Comparison of ENCODE assay signal across 8 cellular contexts in the genomic region with DNA sequence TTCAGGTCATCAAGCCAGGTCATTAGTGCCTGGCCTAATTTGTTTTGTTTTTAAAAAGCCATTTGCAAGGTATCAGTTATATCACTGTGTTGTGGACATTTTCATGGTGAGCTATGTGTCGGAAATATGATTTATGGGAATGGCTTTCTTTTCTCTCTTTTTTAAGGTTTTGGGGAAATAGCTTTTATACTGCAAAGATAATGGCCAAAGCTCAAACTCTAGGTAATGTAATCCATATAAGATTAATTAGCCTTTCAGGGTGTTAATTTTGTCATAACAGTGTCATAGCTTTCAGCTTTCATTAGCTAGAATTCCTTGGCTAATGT. TPM values are rescaled to one million over a fixed set of nuclear protein-coding genes. Genes with fewer than 3 reads are reported as not detected.
DNase-seq lines count a peak whose midpoint lies in the region; ATAC-seq and TF ChIP-seq lines count a peak whose summit lies in the region.

No MANE protein-coding gene starts in this region.

- H3K9me3 Mint-ChIP-seq in GM23338, result no peaks in the 10 kb centered on the region

- no peaks in the 10 kb centered on the region for H3F3A ChIP-seq in GM23338 (replicated peaks; ENCODE audit: low read depth)

- H3K4me3 ChIP-seq in BLaER1, result peak overlapping the region; percentile 68
- H3K4me3 ChIP-seq in NB4 (ENCODE audit: low read depth, low read length), result peak overlapping the region; percentile 67
- peak overlapping the region; percentile 65 to 67 for H3K4me3 ChIP-seq in duodenal mucosa (ENCODE audit: low read depth in 1 of 2, low read length in 2 of 2)
- peak overlapping the region; percentile 55 for H3K4me3 ChIP-seq in osteoblast (ENCODE audit: insufficient read depth, low read length)
- no peak overlapping the region for H3K4me3 ChIP-seq in GM23338

- no peak for TF ChIP-seq POLR2A in NB4 (IDR thresholded peaks at IDR 0.05; ENCODE audit: extremely low read depth, insufficient read length)

- H3K27ac Mint-ChIP-seq in GM23338, result no peak overlapping the region

- H3K4me1 ChIP-seq in BLaER1 (peaks cover 88% of the 10 kb centered on the region), duodenal mucosa (ENCODE audit: control insufficient read depth in 1 of 2, insufficient read depth in 2 of 2, low read length in 2 of 2) (peaks cover 27 to 29% of the 10 kb centered on the region in 2 donors), osteoblast (ENCODE audit: insufficient read depth, low read length) (peaks cover 48% of the 10 kb centered on the region), GM23338 (ENCODE audit: insufficient read depth) (peaks cover 25% of the 10 kb centered on the region)

- no peak for TF ChIP-seq CTCF in NB4 (IDR thresholded peaks at IDR 0.05; ENCODE audit: low read depth, low read length)
- no peak for TF ChIP-seq CTCF in osteoblast (IDR thresholded peaks at IDR 0.05; ENCODE audit: extremely low read depth, low read depth, low read length)
- TF ChIP-seq CTCF in GM13976 (IDR thresholded peaks at IDR 0.05; ENCODE audit: borderline replicate concordance, control extremely low read depth, extremely low read depth, insufficient read depth, missing control alignments), result no peak
- TF ChIP-seq CTCF in GM23338 (conservative IDR thresholded peaks at IDR 0.05; ENCODE audit: low read depth in 2 of 2), result no peak

- peaks cover 2% of the 10 kb centered on the region for H3K27me3 Mint-ChIP-seq in GM23338 (ENCODE audit: insufficient read depth, low read depth, poor library complexity)

- H3K4me1 Mint-ChIP-seq in GM23338, result peaks cover 36% of the 10 kb centered on the region

- no peaks in the 10 kb centered on the region for H4K20me1 ChIP-seq in BLaER1
- H4K20me1 ChIP-seq in osteoblast (ENCODE audit: insufficient read depth, low read length), result no peaks in the 10 kb centered on the region
- H4K20me1 ChIP-seq in GM23338 (replicated peaks; ENCODE audit: insufficient read depth), result no peaks in the 10 kb centered on the region

- ATAC-seq in GM19463 (IDR thresholded peaks at IDR 0.05; ENCODE audit: unreplicated experiment) (no peak), GM23338 (no peak)

- H3K9ac ChIP-seq in BLaER1 (peak overlapping the region; percentile 90), duodenal mucosa (ENCODE audit: low read depth in 1 of 2, low read length in 2 of 2) (peak overlapping the region; percentile 67 to 84)

- H3K9me3 ChIP-seq in BLaER1 (no peaks in the 10 kb centered on the region), duodenal mucosa (ENCODE audit: control insufficient read depth in 1 of 2, low read length in 2 of 2) (no peaks in the 10 kb centered on the region), osteoblast (ENCODE audit: low read depth, low read length) (no peaks in the 10 kb centered on the region)

- no peaks in the 10 kb centered on the region for H3K36me3 ChIP-seq in BLaER1
- no peaks in the 10 kb centered on the region for H3K36me3 ChIP-seq in duodenal mucosa (ENCODE audit: control insufficient read depth in 1 of 2, insufficient read depth in 2 of 2, low read length in 2 of 2)
- H3K36me3 ChIP-seq in osteoblast (ENCODE audit: insufficient read depth, low read length), result no peaks in the 10 kb centered on the region
- no peaks in the 10 kb centered on the region for H3K36me3 ChIP-seq in GM23338 (ENCODE audit: insufficient read depth)

- H3K27ac ChIP-seq in BLaER1, result peak overlapping the region; percentile 93
- H3K27ac ChIP-seq in duodenal mucosa (ENCODE audit: low read depth, low read length), result peak overlapping the region; percentile 76
- peak overlapping the region; percentile 79 for H3K27ac ChIP-seq in osteoblast (ENCODE audit: low read depth, low read length)
- H3K27ac ChIP-seq in GM23338 (ENCODE audit: low read depth), result no peak overlapping the region

- DNase-seq in NB4 (ENCODE audit: low read depth) (no peak), osteoblast (ENCODE audit: insufficient read length, low spot score, missing footprints) (no peak), GM13976 (ENCODE audit: low spot score) (no peak), GM23338 (ENCODE audit: low spot score) (no peak)
- no peak for DNase-seq in stimulated activated CD4-positive, alpha-beta T cell treated with anti-CD3 and anti-CD28 coated beads, Interleukin-4, amount 100 ng/mL, for 4 hours

- H3K9me2 ChIP-seq in GM23338 (ENCODE audit: insufficient read depth), result no peaks in the 10 kb centered on the region

- H3K36me3 Mint-ChIP-seq in GM23338 (ENCODE audit: low read depth), result no peaks in the 10 kb centered on the region

- H3K4me3 Mint-ChIP-seq in GM23338, result no peak overlapping the region

- no peaks in the 10 kb centered on the region for H3K27me3 ChIP-seq in BLaER1
- no peaks in the 10 kb centered on the region for H3K27me3 ChIP-seq in duodenal mucosa (ENCODE audit: control insufficient read depth in 1 of 2, insufficient read depth in 2 of 2, low read length in 2 of 2)
- no peaks in the 10 kb centered on the region for H3K27me3 ChIP-seq in osteoblast (ENCODE audit: insufficient read depth, low read length)
- no peaks in the 10 kb centered on the region for H3K27me3 ChIP-seq in GM23338 (ENCODE audit: insufficient read depth)

- H3K79me2 ChIP-seq in osteoblast (ENCODE audit: insufficient read depth, low read length) (no peaks in the 10 kb centered on the region), GM23338 (replicated peaks; ENCODE audit: insufficient read depth) (no peaks in the 10 kb centered on the region)

- H2AFZ ChIP-seq in osteoblast (ENCODE audit: low read length) (peak overlapping the region; percentile 78), GM23338 (no peak overlapping the region)

- H3K4me2 ChIP-seq in BLaER1 (peak overlapping the region; percentile 93), osteoblast (ENCODE audit: insufficient read depth, low read length) (peak overlapping the region; percentile 72), GM23338 (no peak overlapping the region; the same call in 1 of the 2 replicates)

- in situ Hi-C loops in GM13976 (cut with MboI; ENCODE audit: low sequenced_read_pairs, unreplicated experiment), result no loop called here

TF ChIP-seq in GM23338, 12 proteins besides CTCF, POLR2A, EP300 and RAD21 (continues in another document):
- TF ChIP-seq NANOG (IDR thresholded peaks at IDR 0.05; ENCODE audit: borderline replicate concordance), result no peak
- TF ChIP-seq ZNF331 (CRISPR knock-in tag; IDR thresholded peaks at IDR 0.05; ENCODE audit: low read depth), result no peak
- TF ChIP-seq EZH2phosphoT487 (IDR thresholded peaks at IDR 0.05; ENCODE audit: unreplicated experiment), result no peak
- no peak for TF ChIP-seq EZH2 (IDR thresholded peaks at IDR 0.05; ENCODE audit: low read depth, unreplicated experiment)

RNA-seq across cellular contexts. Expression of a gene that starts 45.8 kb away (rescaled TPM):
- 55.7 and 70.7 TPM in 2 replicates for total RNA-seq in osteoblast
- total RNA-seq in GM23338 (2014; rRNA removed; shearing (Covaris generic)), result 212 and 254 TPM in 2 replicates
- 393 and 400 TPM in 2 replicates for polyA plus RNA-seq in GM23338 (2016; fragmentation: Nextera tagmentation; extraction: Ambion mirVana)

RNA-seq across cellular contexts. Expression of a gene that starts 57.7 kb away (rescaled TPM):
- total RNA-seq in osteoblast, result 24.5 and 25.0 TPM in 2 replicates
- 6.9 and 12.7 TPM in 2 replicates for total RNA-seq in GM23338 (2014; rRNA removed; shearing (Covaris generic))
- 3.4 and 4.3 TPM in 2 replicates for polyA plus RNA-seq in GM23338 (2016; fragmentation: Nextera tagmentation; extraction: Ambion mirVana)
